Comparison of ENCODE assay signal across 21 cellular contexts in the genomic region with DNA sequence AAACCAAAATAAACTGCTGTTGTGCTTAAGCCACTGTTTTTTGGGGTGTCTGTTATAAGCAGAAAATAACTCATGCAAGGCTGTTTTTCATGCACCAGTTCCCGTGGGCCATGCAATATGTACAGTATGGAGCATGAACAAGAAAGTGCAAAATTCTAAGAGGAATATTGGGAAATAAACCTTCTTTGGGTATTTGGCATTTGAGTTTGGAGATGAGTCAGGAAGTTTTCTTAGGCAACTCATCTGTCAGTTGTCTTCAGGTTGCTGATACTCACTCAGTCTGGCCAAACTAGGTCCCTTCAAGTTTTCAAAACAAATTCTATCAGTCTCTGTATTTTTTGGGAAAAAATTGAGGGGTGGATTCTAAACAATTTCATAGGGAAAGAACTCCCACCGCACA.
"Had no signal": no experiment of that assay in that cellular context is flagged by ENCODE, and none has a peak within 500 bp of the region (broad histone marks: within the 10 kb centered on the region; RNA-seq: fewer than 3 reads in every experiment).

No MANE protein-coding gene starts in this region.

- H3K4me3 ChIP-seq: ascending aorta, colonic mucosa, heart left ventricle, mucosa of descending colon, sigmoid colon, transverse colon had no signal

- H3K4me1 ChIP-seq: ascending aorta, colonic mucosa, sigmoid colon had no signal

- H3K4me3 Mint-ChIP-seq: activated CD4-positive, alpha-beta memory T cell treated with anti-CD3 and anti-CD28 coated beads for 36 hours; activated naive CD8-positive, alpha-beta T cell treated with anti-CD3 and anti-CD28 coated beads, Interleukin-2, amount 10 ng/mL, durations not matched to agents 7 days and 5 days; naive thymus-derived CD8-positive, alpha-beta T cell; T-cell had no signal

- H3K36me3 Mint-ChIP-seq: activated CD4-positive, alpha-beta memory T cell treated with anti-CD3 and anti-CD28 coated beads for 36 hours; activated naive CD8-positive, alpha-beta T cell treated with anti-CD3 and anti-CD28 coated beads, Interleukin-2, amount 10 ng/mL, durations not matched to agents 7 days and 5 days; naive thymus-derived CD8-positive, alpha-beta T cell; T-cell had no signal

- DNase-seq: activated CD4-positive, alpha-beta memory T cell treated with anti-CD3 and anti-CD28 coated beads for 36 hours; activated CD4-positive, alpha-beta T cell treated with anti-CD3 and anti-CD28 coated beads for 1 hour; activated gamma-delta T cell treated with Interleukin-2 at 50 U/mL for 16 hours; activated naive CD8-positive, alpha-beta T cell treated with anti-CD3 and anti-CD28 coated beads, Interleukin-2, amount 10 ng/mL, durations not matched to agents 7 days and 5 days; activated T-cell treated with anti-CD3 and anti-CD28 coated beads, Interleukin-2, amount 50 U/mL, for 48 hours; colonic mucosa; effector CD4-positive, alpha-beta T cell; heart left ventricle; mammary epithelial cell; mucosa of descending colon; naive thymus-derived CD8-positive, alpha-beta T cell; nucleus accumbens; sigmoid colon; stimulated activated CD4-positive, alpha-beta T cell treated with anti-CD3 and anti-CD28 coated beads, Interleukin-12 subunit alpha, Interleukin-12 subunit beta, amount 100 ng/mL, for 4 hours; stimulated activated naive CD4-positive, alpha-beta T cell; substantia nigra; T-cell; T1000; transverse colon had no signal

- H3K27me3 ChIP-seq: ascending aorta, colonic mucosa, heart left ventricle, sigmoid colon, transverse colon had no signal

- H3K36me3 ChIP-seq: ascending aorta, colonic mucosa, heart left ventricle, sigmoid colon, transverse colon had no signal

- H3K27me3 Mint-ChIP-seq: activated CD4-positive, alpha-beta memory T cell treated with anti-CD3 and anti-CD28 coated beads for 36 hours had no signal

- ATAC-seq: heart left ventricle; left lobe of liver; mucosa of descending colon; naive thymus-derived CD8-positive, alpha-beta T cell; T-cell had no signal

- H3K27ac ChIP-seq: ascending aorta, colonic mucosa, heart left ventricle, sigmoid colon, transverse colon had no signal

- H3K9me3 ChIP-seq: ascending aorta, colonic mucosa, heart left ventricle, mucosa of descending colon, sigmoid colon, transverse colon had no signal

- H3K27ac Mint-ChIP-seq: activated CD4-positive, alpha-beta memory T cell treated with anti-CD3 and anti-CD28 coated beads for 36 hours; activated naive CD8-positive, alpha-beta T cell treated with anti-CD3 and anti-CD28 coated beads, Interleukin-2, amount 10 ng/mL, durations not matched to agents 7 days and 5 days; naive thymus-derived CD8-positive, alpha-beta T cell; T-cell had no signal

- H3K9me3 Mint-ChIP-seq: activated CD4-positive, alpha-beta memory T cell treated with anti-CD3 and anti-CD28 coated beads for 36 hours; activated naive CD8-positive, alpha-beta T cell treated with anti-CD3 and anti-CD28 coated beads, Interleukin-2, amount 10 ng/mL, durations not matched to agents 7 days and 5 days; naive thymus-derived CD8-positive, alpha-beta T cell; T-cell had no signal
